Comparison of ENCODE assay signal across 12 cellular contexts in genomic region chr18:9653390-9653789, GRCh38. TPM values are rescaled to one million over a fixed set of nuclear protein-coding genes. Genes with fewer than 3 reads are reported as not detected.
DNase-seq lines count a peak whose midpoint lies in the region; ATAC-seq and TF ChIP-seq lines count a peak whose summit lies in the region.
"Had no signal": no experiment of that assay in that cellular context is flagged by ENCODE, and none has a peak within 500 bp of the region (broad histone marks: within the 10 kb centered on the region; RNA-seq: fewer than 3 reads in every experiment).

No MANE protein-coding gene starts in this region.

- DNase-seq in Right ventricle myocardium superior, result peak; percentile 58
- DNase-seq in cardiac septum (ENCODE audit: low spot score), result no peak
- DNase-seq in choroid plexus epithelial cell (ENCODE audit: low read depth), result peak; percentile 54
- no peak for DNase-seq in DMS79 (lab: John Stamatoyannopoulos, UW)
- DNase-seq in activated T-cell treated with anti-CD3 and anti-CD28 coated beads, Interleukin-2, amount 50 U/mL, for 4 hours, result no peak
- DNase-seq: ACHN; activated CD4-positive, alpha-beta memory T cell treated with anti-CD3 and anti-CD28 coated beads for 36 hours; Peyer's patch had no signal

- H3K9me3 ChIP-seq in liver (ENCODE audit: control insufficient read depth in 4 of 4, low read length in 3 of 4), result no peaks in the 10 kb centered on the region
- H3K9me3 ChIP-seq: Peyer's patch had no signal

- no peak for TF ChIP-seq CTCF in choroid plexus epithelial cell (conservative IDR thresholded peaks at IDR 0.05; ENCODE audit: low read depth, low read length)
- no peak for TF ChIP-seq CTCF in liver (IDR thresholded peaks at IDR 0.05; ENCODE audit: low read depth, low read length, missing input control)

- H3K36me3 ChIP-seq in liver (ENCODE audit: control insufficient read depth in 4 of 4, insufficient read depth in 3 of 4, low read depth in 1 of 4, low read length in 3 of 4), result no peaks in the 10 kb centered on the region
- H3K36me3 ChIP-seq: Peyer's patch had no signal

- WGBS in liver, result 32% methylated on average over 5 of the region's 5 CpGs

- H3K27me3 ChIP-seq in liver (ENCODE audit: control insufficient read depth in 4 of 4, insufficient read depth in 4 of 4, low read length in 3 of 4), result no peaks in the 10 kb centered on the region
- H3K27me3 ChIP-seq: Peyer's patch had no signal

- no peak for TF ChIP-seq RAD21 in liver (IDR thresholded peaks at IDR 0.05)

- no peak overlapping the region for H3K4me3 Mint-ChIP-seq in stimulated activated memory B cell treated with anti-CD40 and anti-IgM and Interleukin-4, amounts not matched to agents 10 μg/mL and 1 μg/mL and 100 μg/mL, for 72 hours
- H3K4me3 Mint-ChIP-seq in activated T-cell treated with anti-CD3 and anti-CD28 coated beads, Interleukin-2, amount 50 U/mL, for 4 hours, result no peak overlapping the region
- H3K4me3 Mint-ChIP-seq: activated CD4-positive, alpha-beta memory T cell treated with anti-CD3 and anti-CD28 coated beads for 36 hours; central memory CD8-positive, alpha-beta T cell had no signal

- H3K9me3 Mint-ChIP-seq in stimulated activated memory B cell treated with anti-CD40 and anti-IgM and Interleukin-4, amounts not matched to agents 10 μg/mL and 1 μg/mL and 100 μg/mL, for 72 hours, result no peaks in the 10 kb centered on the region
- H3K9me3 Mint-ChIP-seq in activated T-cell treated with anti-CD3 and anti-CD28 coated beads, Interleukin-2, amount 50 U/mL, for 4 hours, result no peaks in the 10 kb centered on the region
- H3K9me3 Mint-ChIP-seq: activated CD4-positive, alpha-beta memory T cell treated with anti-CD3 and anti-CD28 coated beads for 36 hours; central memory CD8-positive, alpha-beta T cell had no signal

- peak; percentile 41 for ATAC-seq in Right ventricle myocardium superior (ENCODE audit: poor library complexity)
- ATAC-seq in GM21576 (IDR thresholded peaks at IDR 0.05; ENCODE audit: unreplicated experiment), result no peak
- ATAC-seq in stimulated activated memory B cell treated with anti-CD40 and anti-IgM and Interleukin-4, amounts not matched to agents 10 μg/mL and 1 μg/mL and 100 μg/mL, for 72 hours, result no peak
- ATAC-seq in activated T-cell treated with anti-CD3 and anti-CD28 coated beads, Interleukin-2, amount 50 U/mL, for 4 hours, result no peak

- H3K9ac ChIP-seq in liver (ENCODE audit: low read depth in 1 of 2, low read length in 2 of 2), result no peak overlapping the region

- peaks cover 6% of the 10 kb centered on the region for H3K4me1 Mint-ChIP-seq in stimulated activated memory B cell treated with anti-CD40 and anti-IgM and Interleukin-4, amounts not matched to agents 10 μg/mL and 1 μg/mL and 100 μg/mL, for 72 hours
- H3K4me1 Mint-ChIP-seq in activated T-cell treated with anti-CD3 and anti-CD28 coated beads, Interleukin-2, amount 50 U/mL, for 4 hours (ENCODE audit: low read depth), result no peaks in the 10 kb centered on the region
- H3K4me1 Mint-ChIP-seq: central memory CD8-positive, alpha-beta T cell had no signal

- H3K36me3 Mint-ChIP-seq in stimulated activated memory B cell treated with anti-CD40 and anti-IgM and Interleukin-4, amounts not matched to agents 10 μg/mL and 1 μg/mL and 100 μg/mL, for 72 hours, result no peaks in the 10 kb centered on the region
- no peaks in the 10 kb centered on the region for H3K36me3 Mint-ChIP-seq in activated T-cell treated with anti-CD3 and anti-CD28 coated beads, Interleukin-2, amount 50 U/mL, for 4 hours (ENCODE audit: insufficient read depth)
- H3K36me3 Mint-ChIP-seq: activated CD4-positive, alpha-beta memory T cell treated with anti-CD3 and anti-CD28 coated beads for 36 hours had no signal

- H3K4me1 ChIP-seq in liver (ENCODE audit: control insufficient read depth in 4 of 4, insufficient read depth in 4 of 4, low read length in 3 of 4), result peaks cover 0 to 3% (median 0%) of the 10 kb centered on the region in 4 donors
- H3K4me1 ChIP-seq: Peyer's patch had no signal

- intact Hi-C loops in Right ventricle myocardium superior (cut with DNase I) (loop anchor here (10.0 kb wide), 1 partner anchor 61 kb away; no protein-coding TSS in a partner anchor), cardiac septum (cut with DNase I) (no loop called here)

- no peak overlapping the region for H3K27ac ChIP-seq in liver (ENCODE audit: low read depth in 1 of 2, low read length in 2 of 2)
- H3K27ac ChIP-seq: Peyer's patch had no signal

- H3K4me3 ChIP-seq in choroid plexus epithelial cell (ENCODE audit: low read depth, low read length) (no peak overlapping the region), liver (ENCODE audit: low read depth in 1 of 3, low read length in 3 of 3) (no peak overlapping the region)
- H3K4me3 ChIP-seq: Peyer's patch had no signal

- peaks cover 14% of the 10 kb centered on the region for H3K27me3 Mint-ChIP-seq in stimulated activated memory B cell treated with anti-CD40 and anti-IgM and Interleukin-4, amounts not matched to agents 10 μg/mL and 1 μg/mL and 100 μg/mL, for 72 hours
- peaks cover 3% of the 10 kb centered on the region for H3K27me3 Mint-ChIP-seq in activated T-cell treated with anti-CD3 and anti-CD28 coated beads, Interleukin-2, amount 50 U/mL, for 4 hours (ENCODE audit: low read depth)

- H3K27ac Mint-ChIP-seq in stimulated activated memory B cell treated with anti-CD40 and anti-IgM and Interleukin-4, amounts not matched to agents 10 μg/mL and 1 μg/mL and 100 μg/mL, for 72 hours, result no peak overlapping the region
- H3K27ac Mint-ChIP-seq: activated CD4-positive, alpha-beta memory T cell treated with anti-CD3 and anti-CD28 coated beads for 36 hours had no signal

TF ChIP-seq in liver, 16 proteins besides CTCF, POLR2A, EP300 and RAD21:
- TF ChIP-seq HNF4A (conservative IDR thresholded peaks at IDR 0.05) (peak; percentile 29 to 43), MAX (IDR thresholded peaks at IDR 0.05) (no peak), FOXA1 (IDR thresholded peaks at IDR 0.05) (no peak), SP1 (IDR thresholded peaks at IDR 0.05) (peak; percentile 13), NR2F2 (IDR thresholded peaks at IDR 0.05) (no peak), ATF3 (IDR thresholded peaks at IDR 0.05) (no peak), FOXA2 (IDR thresholded peaks at IDR 0.05) (no peak), RXRA (IDR thresholded peaks at IDR 0.05) (peak; percentile 65 to 71)

RNA-seq across cellular contexts. Expression of gene PPP4R1, which starts 39.0 kb away (rescaled TPM):
- total RNA-seq in Right ventricle myocardium superior (55.4 TPM), cardiac septum (83.1 TPM), liver (10 to 100 TPM; 30.1 to 50.8 TPM)
- polyA plus RNA-seq in liver, result 10 to 100 TPM; 11.7 to 15.5 TPM
- 10 to 100 TPM; 32.6 to 38.3 (median 36.8) TPM for total RNA-seq in activated T-cell treated with anti-CD3 and anti-CD28 coated beads, Interleukin-2, amount 50 U/mL, for 4 hours

RNA-seq across cellular contexts. Expression of gene RAB31, which starts 54.7 kb away (rescaled TPM):
- 12.1 TPM for total RNA-seq in Right ventricle myocardium superior
- total RNA-seq in cardiac septum, result 32.2 TPM
- 10 to 100 TPM in 1 of 2 donors, 1 to 10 TPM in 1; 7.9 to 11.6 TPM for total RNA-seq in liver
- 10 to 100 TPM in 1 of 2 donors, 1 to 10 TPM in 1; 3.6 to 12.8 TPM for polyA plus RNA-seq in liver
- 1 to 10 TPM in 2 of 3 donors, under 1 TPM in 1; 0.40 to 1.8 (median 1.2) TPM for total RNA-seq in activated T-cell treated with anti-CD3 and anti-CD28 coated beads, Interleukin-2, amount 50 U/mL, for 4 hours

Comparison
In these comparisons a context has a peak if more than half of its experiments do, and no peak if none do; other contexts are left out.
1. DNase-seq: peak in Right ventricle myocardium superior (single experiment) and choroid plexus epithelial cell (single experiment); none in cardiac septum (single experiment), DMS79 (single experiment) and activated T-cell treated with anti-CD3 and anti-CD28 coated beads, Interleukin-2, amount 50 U/mL, for 4 hours (single experiment).